Comparison of ENCODE assay signal across 19 cellular contexts in the genomic region with DNA sequence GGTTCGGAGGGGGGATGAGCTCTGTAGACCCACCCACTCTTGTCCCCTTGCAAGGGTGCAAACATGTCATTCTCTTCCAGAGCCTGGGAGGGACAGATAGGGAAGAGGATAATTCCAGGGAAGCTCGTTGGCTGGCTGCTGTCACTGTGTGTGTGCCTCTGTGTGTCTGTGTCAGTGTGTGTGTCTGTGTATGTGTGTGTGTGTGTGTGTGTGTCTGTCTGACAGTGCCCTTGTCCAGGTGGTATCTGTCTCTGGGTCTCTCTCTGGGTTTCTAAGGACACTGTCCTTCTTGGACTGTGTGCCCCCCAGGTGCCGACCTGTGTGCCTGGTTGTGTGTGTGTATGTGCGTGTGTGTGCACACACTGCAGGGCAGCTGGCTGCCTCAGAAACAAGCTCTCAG.
"Had no signal": no experiment of that assay in that cellular context is flagged by ENCODE, and none has a peak within 500 bp of the region (broad histone marks: within the 10 kb centered on the region; RNA-seq: fewer than 3 reads in every experiment).

No MANE protein-coding gene starts in this region.

- H3K4me2 ChIP-seq: KMS-11 had no signal

- H3K36me3 ChIP-seq: SJCRH30 had no signal

- H3K9ac ChIP-seq: KMS-11 had no signal

- DNase-seq: IMR-90; Kasumi-1; MM.1S; NCI-H1092 treated with DMSO at 0.1 percent for 48 hours; NCI-H1436; NCI-H1930; NCI-H2081; NCI-H2107; NCI-H2227 treated with DMSO at 0.1 percent for 48 hours; NCI-H526 treated with DMSO at 0.1 percent for 48 hours; NCI-H748 treated with DMSO at 0.1 percent for 48 hours; NK-92 treated with Interleukin-12 subunit alpha and Interleukin-12 subunit beta, amount 100 ng/mL, for 24 hours; PC-3; SHP77 treated with DMSO at 0.1 percent for 48 hours; SJCRH30; T-helper 1 cell had no signal

- ATAC-seq: PC-3, SK-N-SH treated with all-trans-retinoic acid at 6 μM for 48 hours had no signal

- H3K27ac ChIP-seq: KMS-11, RWPE1, SJCRH30 had no signal

- H3K4me3 ChIP-seq: SJCRH30 had no signal

- H3K9me3 ChIP-seq: SJCRH30 had no signal

- H3K4me1 ChIP-seq: SJCRH30 had no signal
